Comparison of ENCODE assay signal across 9 cellular contexts in the genomic region with DNA sequence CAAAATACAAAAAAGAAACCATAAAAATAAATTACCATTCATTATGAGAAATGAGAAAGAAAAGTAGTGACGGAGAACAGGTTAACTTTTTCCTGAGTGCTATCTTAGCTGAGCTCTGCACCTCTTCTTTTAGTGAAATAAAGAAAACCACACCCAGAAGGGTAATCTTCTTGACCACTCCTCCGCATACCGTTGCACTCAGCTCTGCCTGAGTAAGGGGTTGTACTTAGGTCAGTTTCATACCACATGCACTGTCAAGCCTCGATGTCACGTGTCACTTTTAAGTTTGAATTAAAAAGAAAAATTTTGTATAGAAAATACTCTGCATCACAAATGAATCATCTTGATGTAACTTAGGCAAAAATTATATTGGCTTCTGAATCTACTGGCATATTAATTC. TPM values are rescaled to one million over a fixed set of nuclear protein-coding genes. Genes with fewer than 3 reads are reported as not detected.
A peak's percentile ranks its signal among the peaks of the same experiment; 100 is the strongest.
DNase-seq lines count a peak whose midpoint lies in the region; ATAC-seq, FAIRE-seq and TF ChIP-seq lines count a peak whose summit lies in the region.
"Had no signal": no experiment of that assay in that cellular context is flagged by ENCODE, and none has a peak within 500 bp of the region (broad histone marks: within the 10 kb centered on the region; RNA-seq: fewer than 3 reads in every experiment).

No MANE protein-coding gene starts in this region.

- peaks cover 49% of the 10 kb centered on the region for H3K4me1 ChIP-seq in HUES6 (ENCODE audit: control insufficient read depth, insufficient read depth, low read length)

- H3K4me3 Mint-ChIP-seq in natural killer cell = peak overlapping the region; percentile 96

- H3K9me3 Mint-ChIP-seq in natural killer cell = no peaks in the 10 kb centered on the region

- intact Hi-C loops in natural killer cell (cut with micrococcal nuclease) = loop anchor here (2.0 to 5.0 kb wide), 2 partner anchors 20 to 96 kb away; no protein-coding TSS in a partner anchor

- H3K36me3 ChIP-seq in HUES6 (ENCODE audit: control insufficient read depth, insufficient read depth, low read length) = peaks cover 66% of the 10 kb centered on the region
- peaks cover 11% of the 10 kb centered on the region for H3K36me3 ChIP-seq in bronchial epithelial cell (ENCODE audit: control insufficient read depth, insufficient read depth, low read length)

- peak; percentile 38 for ATAC-seq in GM18499 (IDR thresholded peaks at IDR 0.05; ENCODE audit: insufficient read depth, unreplicated experiment)
- ATAC-seq in natural killer cell = no peak
- ATAC-seq in HG02840 (IDR thresholded peaks at IDR 0.05; ENCODE audit: low FRiP score, unreplicated experiment) = no peak
- ATAC-seq in HG02678 (IDR thresholded peaks at IDR 0.05; ENCODE audit: unreplicated experiment) = no peak

- H3K27me3 ChIP-seq in HUES6 (ENCODE audit: control insufficient read depth, insufficient read depth, low read length) = peaks cover 3% of the 10 kb centered on the region; the same call in 1 of the 2 replicates
- no peaks in the 10 kb centered on the region for H3K27me3 ChIP-seq in bronchial epithelial cell (ENCODE audit: control insufficient read depth, insufficient read depth, low read length)
- H3K27me3 ChIP-seq: SJSA1 had no signal

- FAIRE-seq in bronchial epithelial cell (lab: Jason Lieb, UNC) = no peak

- TF ChIP-seq CTCF in bronchial epithelial cell (IDR thresholded peaks at IDR 0.05; ENCODE audit: insufficient read depth, low read length, severe bottlenecking) (no peak), natural killer cell (IDR thresholded peaks at IDR 0.05) (no peak)

- H3K9ac ChIP-seq in HUES6 (ENCODE audit: low read length) = peak overlapping the region; percentile 92

- peak overlapping the region; percentile 93 to 95 for H3K27ac Mint-ChIP-seq in natural killer cell

- H3K4me3 ChIP-seq in HUES6 (ENCODE audit: low read depth, low read length) (peak overlapping the region; percentile 83), bronchial epithelial cell (ENCODE audit: low read depth, low read length) (peak overlapping the region; percentile 77)

- peaks cover 61 to 67% of the 10 kb centered on the region in 2 donors for H3K4me1 Mint-ChIP-seq in natural killer cell

- no peaks in the 10 kb centered on the region; the same call in 1 of the 2 replicates for H3K9me3 ChIP-seq in HUES6 (ENCODE audit: control insufficient read depth, insufficient read depth, low read depth, low read length)
- H3K9me3 ChIP-seq: SJSA1 had no signal

- H3K36me3 Mint-ChIP-seq in natural killer cell = no peaks in the 10 kb centered on the region

- no peaks in the 10 kb centered on the region for H3K27me3 Mint-ChIP-seq in natural killer cell (ENCODE audit: low read depth in 2 of 2)

- DNase-seq in bronchial epithelial cell (ENCODE audit: low read depth) (peak; percentile 73), natural killer cell (no peak), superior temporal gyrus (ENCODE audit: extremely low spot score) (no peak), NCI-H2196 treated with DMSO at 0.1 percent for 48 hours (lab: John Stamatoyannopoulos, UW; ENCODE audit: unreplicated experiment) (no peak)

- no peak overlapping the region for H3K27ac ChIP-seq in HUES6 (ENCODE audit: low read depth, low read length)
- H3K27ac ChIP-seq: SJSA1 had no signal

RNA-seq across cellular contexts. Expression of a gene that starts 2.8 kb away (rescaled TPM):
- 314 and 407 TPM in 2 replicates for total RNA-seq in bronchial epithelial cell
- 100 to 1,000 TPM; 119 to 157 (median 133) TPM for total RNA-seq in natural killer cell
